ENCODE assay signal across 14 cellular contexts in the genomic region with DNA sequence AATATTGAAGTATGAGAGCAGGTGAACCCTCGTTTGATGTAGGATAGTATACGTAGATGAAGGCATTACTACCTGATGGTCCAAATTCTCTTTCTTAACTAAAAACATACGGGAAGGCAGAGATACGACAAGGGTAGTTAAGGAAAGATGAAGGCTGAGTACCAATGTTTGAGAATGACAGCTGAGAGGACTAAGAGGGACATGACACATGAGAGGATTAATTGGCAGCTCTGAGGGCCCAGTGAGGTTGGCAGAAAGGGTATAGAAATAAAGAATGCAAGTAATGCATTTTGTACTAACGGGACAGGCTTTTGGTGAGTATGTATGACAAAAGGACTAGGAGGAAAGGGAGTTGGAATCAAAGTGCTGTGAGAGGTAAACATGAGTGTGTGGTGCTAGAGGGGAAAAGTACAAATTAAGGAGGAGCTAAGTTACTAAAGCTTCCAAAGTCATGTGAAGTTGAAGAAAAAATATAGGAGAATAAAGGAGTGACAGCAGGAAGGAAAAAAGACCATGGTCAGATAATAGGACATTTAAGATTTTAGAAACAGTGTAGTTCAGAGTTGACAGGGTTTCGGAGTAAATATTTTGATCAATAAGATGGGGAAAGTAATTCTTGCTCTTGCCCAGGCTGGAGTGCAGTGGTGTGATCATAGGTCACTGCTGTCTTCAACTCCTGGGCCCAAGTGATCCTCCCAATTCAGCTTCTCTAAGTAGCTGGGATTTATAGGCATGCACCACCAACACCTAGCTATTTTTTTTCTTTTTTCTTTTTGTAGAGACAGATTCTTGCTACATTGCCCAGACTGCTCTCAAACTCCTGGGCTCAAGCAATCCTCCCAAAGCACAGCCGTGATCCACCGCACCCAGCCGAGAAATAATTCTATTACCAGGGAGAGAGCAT. TPM values are rescaled to one million over a fixed set of nuclear protein-coding genes. Genes with fewer than 3 reads are reported as not detected.
A peak's percentile ranks its signal among the peaks of the same experiment; 100 is the strongest.
DNase-seq lines count a peak whose midpoint lies in the region; TF ChIP-seq lines count a peak whose summit lies in the region.
"Had no signal": no experiment of that assay in that cellular context is flagged by ENCODE, and none has a peak within 500 bp of the region (broad histone marks: within the 10 kb centered on the region; RNA-seq: fewer than 3 reads in every experiment).

No MANE protein-coding gene starts in this region.

- no peaks in the 10 kb centered on the region for H3K9me3 Mint-ChIP-seq in Caco-2 (ENCODE audit: unreplicated experiment)
- no peaks in the 10 kb centered on the region for H3K9me3 Mint-ChIP-seq in Calu3 (ENCODE audit: low read depth, unreplicated experiment)
- H3K9me3 Mint-ChIP-seq in chondrocyte (ENCODE audit: low read depth): no peaks in the 10 kb centered on the region
- no peaks in the 10 kb centered on the region for H3K9me3 Mint-ChIP-seq in progenitor cell of endocrine pancreas (ENCODE audit: low read depth)
- H3K9me3 Mint-ChIP-seq: CD4-positive, alpha-beta memory T cell; HFFc6 had no signal

- peaks cover 10% of the 10 kb centered on the region for H3K4me1 Mint-ChIP-seq in Caco-2 (ENCODE audit: low read depth, unreplicated experiment)
- H3K4me1 Mint-ChIP-seq in Calu3 (ENCODE audit: low read depth, unreplicated experiment): peaks cover 7% of the 10 kb centered on the region
- H3K4me1 Mint-ChIP-seq in chondrocyte (ENCODE audit: low read depth): peaks cover 15% of the 10 kb centered on the region
- peaks cover 7% of the 10 kb centered on the region for H3K4me1 Mint-ChIP-seq in progenitor cell of endocrine pancreas (ENCODE audit: low read depth)

- POLR2A ChIA-PET in Caco-2 (lab: Charles Lee): no interaction called here

- H3K4me3 ChIP-seq in Caco-2 (ENCODE audit: low read depth, low read length): no peak overlapping the region

- peak overlapping the region; percentile 12 for H3K27ac Mint-ChIP-seq in Caco-2 (ENCODE audit: unreplicated experiment)
- H3K27ac Mint-ChIP-seq in Calu3 (ENCODE audit: unreplicated experiment): peak overlapping the region; percentile 1
- peak overlapping the region; percentile 67 for H3K27ac Mint-ChIP-seq in chondrocyte (ENCODE audit: unreplicated experiment)
- peak overlapping the region; percentile 22 for H3K27ac Mint-ChIP-seq in progenitor cell of endocrine pancreas
- H3K27ac Mint-ChIP-seq: HFFc6 had no signal

- H3K9me3 ChIP-seq in Caco-2: no peaks in the 10 kb centered on the region
- H3K9me3 ChIP-seq: BE2C had no signal

- H3K36me3 ChIP-seq in Caco-2 (ENCODE audit: control insufficient read depth, insufficient read depth, low read length): peaks cover 2% of the 10 kb centered on the region; the same call in 1 of the 2 replicates

- no peak for DNase-seq in Caco-2
- no peak for DNase-seq in Calu3
- DNase-seq in chondrocyte (ENCODE audit: low spot score): no peak
- no peak for DNase-seq in progenitor cell of endocrine pancreas (ENCODE audit: low spot score, unreplicated experiment)
- no peak for DNase-seq in COLO668 (lab: John Stamatoyannopoulos, UW; ENCODE audit: unreplicated experiment)
- DNase-seq in NCI-H2196 treated with DMSO at 0.1 percent for 48 hours (lab: John Stamatoyannopoulos, UW; ENCODE audit: unreplicated experiment): no peak
- DNase-seq in stimulated activated CD4-positive, alpha-beta T cell treated with anti-CD3 and anti-CD28 coated beads, Interleukin-2, amount 100 ng/mL, for 24 hours: no peak
- DNase-seq: BE2C; CD4-positive, alpha-beta memory T cell; DMS 273 treated with DMSO at 0.1 percent for 48 hours; HFFc6; NCI-H446; NCI-H748 treated with DMSO at 0.1 percent for 48 hours; PC-3 had no signal

- H3K27me3 Mint-ChIP-seq in Caco-2 (ENCODE audit: insufficient read depth, unreplicated experiment) (no peaks in the 10 kb centered on the region), Calu3 (ENCODE audit: unreplicated experiment) (no peaks in the 10 kb centered on the region), chondrocyte (ENCODE audit: low read depth) (no peaks in the 10 kb centered on the region), progenitor cell of endocrine pancreas (no peaks in the 10 kb centered on the region)
- H3K27me3 Mint-ChIP-seq: CD4-positive, alpha-beta memory T cell had no signal

- CTCF ChIA-PET in Caco-2 (lab: Charles Lee): no interaction called here
- CTCF ChIA-PET in Calu3 (lab: Charles Lee): interaction anchor here (0.6 kb wide), 1 partner anchor 544 kb away, joined by 5 read pairs; no protein-coding TSS in a partner anchor

- 0 out of 2 replicates have a peak, but pooled peaks cover 6% of the 10 kb centered on the region for H3K4me1 ChIP-seq in Caco-2
- H3K4me1 ChIP-seq: BE2C had no signal

- H3K4me3 Mint-ChIP-seq in Caco-2 (ENCODE audit: unreplicated experiment): no peak overlapping the region
- H3K4me3 Mint-ChIP-seq in Calu3 (ENCODE audit: low read depth, unreplicated experiment): no peak overlapping the region
- H3K4me3 Mint-ChIP-seq in chondrocyte (ENCODE audit: unreplicated experiment): no peak overlapping the region
- no peak overlapping the region for H3K4me3 Mint-ChIP-seq in progenitor cell of endocrine pancreas (ENCODE audit: low read depth)
- H3K4me3 Mint-ChIP-seq: CD4-positive, alpha-beta memory T cell; HFFc6 had no signal

- intact Hi-C loops in Caco-2 (cut with micrococcal nuclease; ENCODE audit: unreplicated experiment) (no loop called here), Calu3 (cut with micrococcal nuclease; ENCODE audit: unreplicated experiment) (no loop called here)

- H3K27me3 ChIP-seq in Caco-2 (replicated peaks; ENCODE audit: control insufficient read depth, insufficient read depth, low read length): no peaks in the 10 kb centered on the region
- H3K27me3 ChIP-seq: BE2C had no signal

- peaks cover 49% of the 10 kb centered on the region for H3K36me3 Mint-ChIP-seq in Caco-2 (ENCODE audit: insufficient read depth, unreplicated experiment)
- H3K36me3 Mint-ChIP-seq in Calu3 (ENCODE audit: insufficient read depth, unreplicated experiment): peaks cover 26% of the 10 kb centered on the region
- peaks cover 24% of the 10 kb centered on the region for H3K36me3 Mint-ChIP-seq in chondrocyte (ENCODE audit: low read depth)
- peaks cover 26% of the 10 kb centered on the region for H3K36me3 Mint-ChIP-seq in progenitor cell of endocrine pancreas (ENCODE audit: insufficient read depth)

- BruUV-seq in Caco-2 (replicated peaks; lab: Mats Ljungman, UMichigan): no TSS peak
- no TSS peak for BruUV-seq in Calu3 (replicated peaks; lab: Mats Ljungman, UMichigan)

- no peak for TF ChIP-seq CTCF in Caco-2 (IDR thresholded peaks at IDR 0.05; ENCODE audit: insufficient read depth in 1 of 2, low read depth in 1 of 2, low read length in 1 of 2, severe bottlenecking in 1 of 2, unreplicated experiment in 1 of 2)
- no peak for TF ChIP-seq CTCF in Calu3 (IDR thresholded peaks at IDR 0.05; ENCODE audit: unreplicated experiment)
- no peak for TF ChIP-seq CTCF in chondrocyte (IDR thresholded peaks at IDR 0.05)
- no peak for TF ChIP-seq CTCF in progenitor cell of endocrine pancreas (IDR thresholded peaks at IDR 0.05; ENCODE audit: unreplicated experiment)

RNA-seq across cellular contexts. Expression of a gene that starts 43.1 kb away (rescaled TPM):
- total RNA-seq in Caco-2 (2022) (5.9 and 6.9 TPM in 2 replicates), Calu3 (2022) (1.2 and 1.6 TPM in 2 replicates), chondrocyte (1.7 to 2.2 TPM (median 2.0 TPM) in 3 replicates), progenitor cell of endocrine pancreas (1.2 and 2.6 TPM in 2 replicates)

Comparison
In these comparisons a context has a peak if more than half of its experiments do, and no peak if none do; other contexts are left out.
1. H3K27ac Mint-ChIP-seq: peak in every context shown above with its lines; median percentile 67 in chondrocyte; 22 in progenitor cell of endocrine pancreas; 12 in Caco-2; 1 in Calu3.